23 cellular contexts compared by ENCODE assay signal in the genomic region with DNA sequence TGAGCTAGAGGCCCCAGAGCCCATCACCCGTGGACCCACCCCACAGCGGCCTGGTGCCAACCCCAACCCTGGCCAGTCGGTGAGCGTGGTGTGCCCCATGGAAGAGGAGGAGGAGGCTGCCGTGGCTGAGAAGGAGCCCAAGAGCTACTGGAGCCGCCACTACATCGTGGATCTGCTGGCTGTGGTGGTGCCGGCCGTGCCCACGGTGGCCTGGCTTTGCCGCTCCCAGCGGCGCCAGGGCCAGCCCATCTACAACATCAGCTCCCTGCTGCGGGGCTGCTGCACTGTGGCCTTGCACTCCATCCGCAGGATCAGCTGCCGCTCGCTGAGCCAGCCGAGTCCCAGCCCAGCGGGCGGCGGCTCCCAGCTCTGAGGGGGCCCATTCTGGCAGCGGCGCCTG.
"Had no signal": no experiment of that assay in that cellular context is flagged by ENCODE, and none has a peak within 500 bp of the region (broad histone marks: within the 10 kb centered on the region; RNA-seq: fewer than 3 reads in every experiment).

No MANE protein-coding gene starts in this region.

- H3K9me3 Mint-ChIP-seq: activated CD4-positive, alpha-beta memory T cell treated with anti-CD3 and anti-CD28 coated beads for 36 hours; activated T-cell treated with anti-CD3 and anti-CD28 coated beads, Interleukin-2, amount 50 U/mL, for 4 hours; activated T-helper 2 cell treated with anti-CD3 and anti-CD28 coated beads, Interferon-gamma antibody, Interleukin-2, Interleukin-4, amounts not matched to agents 10 μg/mL and 5 μg/mL and 100 μg/mL, durations not matched to agents 14 hours and 24 hours and 36 hours; naive B cell; nephron progenitor cell; type B pancreatic cell had no signal

- H3K36me3 Mint-ChIP-seq: activated naive CD8-positive, alpha-beta T cell; naive B cell; type B pancreatic cell had no signal

- H3K27me3 Mint-ChIP-seq: activated CD4-positive, alpha-beta memory T cell treated with anti-CD3 and anti-CD28 coated beads for 36 hours; activated naive CD8-positive, alpha-beta T cell; T-helper 17 cell; type B pancreatic cell had no signal

- H3K4me3 Mint-ChIP-seq: activated CD4-positive, alpha-beta memory T cell treated with anti-CD3 and anti-CD28 coated beads for 36 hours; activated naive CD8-positive, alpha-beta T cell; activated T-cell treated with anti-CD3 and anti-CD28 coated beads, Interleukin-2, amount 50 U/mL, for 4 hours; naive B cell; nephron progenitor cell; T-helper 17 cell; type B pancreatic cell had no signal

- H3K27ac Mint-ChIP-seq: activated CD4-positive, alpha-beta memory T cell treated with anti-CD3 and anti-CD28 coated beads for 36 hours; activated naive CD8-positive, alpha-beta T cell; activated T-helper 2 cell treated with anti-CD3 and anti-CD28 coated beads, Interferon-gamma antibody, Interleukin-2, Interleukin-4, amounts not matched to agents 10 μg/mL and 5 μg/mL and 100 μg/mL, durations not matched to agents 14 hours and 24 hours and 36 hours; nephron progenitor cell; T-helper 17 cell; type B pancreatic cell had no signal

- ATAC-seq: activated CD4-positive, CD25-positive, alpha-beta regulatory T cell treated with anti-CD3 and anti-CD28 coated beads, Interleukin-2, amount 50 U/mL, for 24 hours; activated T-cell treated with anti-CD3 and anti-CD28 coated beads, Interleukin-2, amount 50 U/mL, for 4 hours; left ventricle myocardium superior; pancreas; stimulated activated naive CD8-positive, alpha-beta T cell treated with anti-CD3 and anti-CD28 coated beads, Interleukin-15, Interleukin-2, amounts not matched to agents 100 U/mL and 50 U/mL, for 24 hours; T-helper 17 cell had no signal

- DNase-seq: activated CD4-positive, alpha-beta memory T cell treated with anti-CD3 and anti-CD28 coated beads for 36 hours; activated CD4-positive, alpha-beta T cell treated with anti-CD3 and anti-CD28 coated beads for 48 hours; activated CD8-positive, alpha-beta memory T cell treated with anti-CD3 and anti-CD28 coated beads, Interleukin-2, amount 50 U/mL, for 4 hours; activated T-cell treated with anti-CD3 and anti-CD28 coated beads, Interleukin-2, amount 50 U/mL, for 4 hours; central memory CD4-positive, alpha-beta T cell; dermis blood vessel endothelial cell; effector CD8-positive, alpha-beta T cell; esophagus squamous epithelium; foreskin melanocyte; left ventricle myocardium superior; mammary epithelial cell; naive B cell; nephron progenitor cell; SK-N-SH; stimulated activated CD4-positive, alpha-beta T cell treated with anti-CD3 and anti-CD28 coated beads, Interleukin-2, amount 100 ng/mL, for 48 hours; stimulated activated naive CD8-positive, alpha-beta T cell treated with anti-CD3 and anti-CD28 coated beads, Interleukin-15, Interleukin-2, amounts not matched to agents 100 U/mL and 50 U/mL, for 24 hours; T-helper 17 cell; T1000 had no signal
